ENCODE assay signal across 8 cellular contexts in the genomic region with DNA sequence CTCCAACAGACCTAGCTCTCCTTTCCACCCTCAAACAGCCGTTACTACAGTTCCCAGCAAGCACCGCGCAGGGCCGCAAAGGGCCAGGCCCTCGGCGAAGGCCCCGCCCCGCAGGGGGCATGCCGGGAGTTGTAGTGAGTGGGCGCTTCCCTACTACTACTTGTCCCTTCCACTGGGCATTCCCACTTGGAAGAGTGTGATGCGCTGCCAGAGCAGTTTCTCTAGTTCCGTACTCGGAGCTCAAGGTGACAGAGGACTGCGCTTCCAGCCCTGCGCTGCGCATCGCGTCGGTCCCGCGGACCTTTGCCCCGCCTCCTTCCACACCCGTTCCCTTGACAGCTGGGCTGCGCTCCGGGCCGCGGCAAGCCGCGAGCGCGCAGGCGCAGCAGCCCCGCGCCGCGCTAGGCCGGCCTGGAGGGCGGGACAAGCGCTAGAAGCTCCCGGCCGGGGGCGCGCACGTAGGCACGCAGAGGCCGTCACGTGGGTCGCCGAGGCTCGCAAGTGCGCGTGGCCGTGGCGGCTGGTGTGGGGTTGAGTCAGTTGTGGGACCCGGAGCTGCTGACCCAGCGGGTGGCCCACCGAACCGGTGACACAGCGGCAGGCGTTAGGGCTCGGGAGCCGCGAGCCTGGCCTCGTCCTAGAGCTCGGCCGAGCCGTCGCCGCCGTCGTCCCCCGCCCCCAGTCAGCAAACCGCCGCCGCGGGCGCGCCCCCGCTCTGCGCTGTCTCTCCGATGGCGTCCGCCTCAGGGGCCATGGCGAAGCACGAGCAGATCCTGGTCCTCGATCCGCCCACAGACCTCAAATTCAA. TPM values are rescaled to one million over a fixed set of nuclear protein-coding genes. Genes with fewer than 3 reads are reported as not detected.
DNase-seq lines count a peak whose midpoint lies in the region; ATAC-seq and TF ChIP-seq lines count a peak whose summit lies in the region.

A gene with protein sequence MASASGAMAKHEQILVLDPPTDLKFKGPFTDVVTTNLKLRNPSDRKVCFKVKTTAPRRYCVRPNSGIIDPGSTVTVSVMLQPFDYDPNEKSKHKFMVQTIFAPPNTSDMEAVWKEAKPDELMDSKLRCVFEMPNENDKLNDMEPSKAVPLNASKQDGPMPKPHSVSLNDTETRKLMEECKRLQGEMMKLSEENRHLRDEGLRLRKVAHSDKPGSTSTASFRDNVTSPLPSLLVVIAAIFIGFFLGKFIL (plus strand): TSS at position 491 of the 808 bp plus-strand sequence. CDS start 241 bp downstream, at position 732.

- no peaks in the 10 kb centered on the region for H3K27me3 ChIP-seq in spleen (replicated peaks in 1 of 7)

- H3K36me3 ChIP-seq in spleen, result no peaks in the 10 kb centered on the region

- peak; percentile 87 for ATAC-seq in GM19043 (IDR thresholded peaks at IDR 0.05; ENCODE audit: low read depth, unreplicated experiment)
- peak; percentile 86 for ATAC-seq in HG03354 (IDR thresholded peaks at IDR 0.05; ENCODE audit: poor library complexity, severe bottlenecking, unreplicated experiment)

- no peaks in the 10 kb centered on the region for H3K9me3 ChIP-seq in spleen

- peak in 1 of 11 experiments; percentile 32 for TF ChIP-seq CTCF in spleen (IDR thresholded peaks at IDR 0.05 in 8 of 11, conservative IDR thresholded peaks at IDR 0.05 in 3 of 11)

- intact Hi-C loops in spleen (cut with DNase I; ENCODE audit: low total_unique reads), result no loop called here

- H3K4me1 ChIP-seq in spleen, result peaks cover 35 to 50% (median 44%) of the 10 kb centered on the region in 6 donors

- DNase-seq in AG20443 (ENCODE audit: low spot score), result peak; percentile 99
- peak; percentile 94 to 97 for DNase-seq in NCI-H446 (lab: John Stamatoyannopoulos, UW)
- DNase-seq in activated CD4-positive, CD25-positive, alpha-beta regulatory T cell treated with anti-CD3 and anti-CD28 coated beads, Interleukin-2, amount 50 U/mL, for 16 hours (ENCODE audit: low read depth, low spot score), result peak; percentile 92
- peak; percentile 96 for DNase-seq in central memory CD4-positive, alpha-beta T cell
- peak; percentile 97 for DNase-seq in inferior parietal cortex (ENCODE audit: extremely low spot score)
- peak; percentile 99 for DNase-seq in spleen

- peak within 1 kb of the TSS; percentile 73 to 92 (median 89) for H3K4me3 ChIP-seq in spleen

- H3K27ac ChIP-seq in spleen, result peak within 1 kb of the TSS; percentile 99 to 100 (median 100)

- 0 to 1% (median 0%) methylated on average over 53 to 87 of the region's 87 CpGs for WGBS in spleen, 5 donors

- TF ChIP-seq POLR2A in spleen (IDR thresholded peaks at IDR 0.05), result peak; percentile 66 to 84 (median 70)

RNA-seq across cellular contexts. Expression of the gene that starts here (rescaled TPM):
- 100 to 1,000 TPM; 141 to 290 (median 205) TPM for total RNA-seq in spleen
- 10 to 100 TPM; 53.1 to 92.5 (median 92.5) TPM for polyA plus RNA-seq in spleen

Comparison
In these comparisons a context has a peak if more than half of its experiments do, and no peak if none do; other contexts are left out.
1. Peak in every context shown above with its lines: DNase-seq, ATAC-seq, H3K4me3 ChIP-seq and H3K27ac ChIP-seq.